ENCODE assay signal across 8 cellular contexts in genomic region chr6:28488916-28489365, GRCh38. TPM values are rescaled to one million over a fixed set of nuclear protein-coding genes. Genes with fewer than 3 reads are reported as not detected.
DNase-seq lines count a peak whose midpoint lies in the region; ATAC-seq, FAIRE-seq and TF ChIP-seq lines count a peak whose summit lies in the region.

No MANE protein-coding gene starts in this region.

- peak; percentile 83 for FAIRE-seq in K562 (lab: Jason Lieb, UNC)

- TSS peak; percentile 70 for BruUV-seq in K562 (replicated peaks; lab: Mats Ljungman, UMichigan)

- H3K4me1 ChIP-seq in K562 (replicated peaks in 1 of 2; ENCODE audit: control insufficient read depth in 2 of 2, insufficient read depth in 2 of 2, low read length in 2 of 2) (peaks cover 9 to 26% of the 10 kb centered on the region in 2 experiments), mesodermal cell (ENCODE audit: control insufficient read depth, insufficient read depth, low read length, poor library complexity, severe bottlenecking) (no peaks in the 10 kb centered on the region), Peyer's patch (no peaks in the 10 kb centered on the region)

- peak overlapping the region; percentile 88 for H3K27ac ChIP-seq in K562 (ENCODE audit: extremely low read depth, low read depth, low read length)
- H3K27ac ChIP-seq in mesodermal cell (ENCODE audit: low read depth, low read length, severe bottlenecking), result no peak overlapping the region
- no peak overlapping the region for H3K27ac ChIP-seq in Peyer's patch

- TF ChIP-seq RAD21 in K562 (CRISPR knock-in tag; conservative IDR thresholded peaks at IDR 0.05 in 1 of 2, IDR thresholded peaks at IDR 0.05 in 1 of 2), result peak; percentile 20 to 28; a peak in 3 of 4 replicates

- peak overlapping the region; percentile 88 for H3K4me2 ChIP-seq in K562 (ENCODE audit: insufficient read depth, low read length)

- under 1% methylated on average over 14 of the region's 14 CpGs for WGBS in K562 (ENCODE audit: insufficient coverage, low coverage, missing lambda C conversion rate)
- WGBS in mesodermal cell (ENCODE audit: insufficient coverage in 2 of 2), 2 experiments, result 4 to 10% methylated on average over 2 to 5 of the region's 14 CpGs

- H3K9me3 ChIP-seq in K562 (replicated peaks; ENCODE audit: control insufficient read depth, insufficient read depth, low read depth, low read length) (no peaks in the 10 kb centered on the region), mesodermal cell (ENCODE audit: control insufficient read depth, low read length) (no peaks in the 10 kb centered on the region), Peyer's patch (no peaks in the 10 kb centered on the region)

- POLR2A ChIA-PET in K562 (lab: Yijun Ruan, JAX), result interaction anchor here (0.6 to 2.8 kb wide), 33 partner anchors 9 to 680 kb away, joined by 3 to 44 read pairs (median 4); partner anchors contain the start of genes GPX6, TRIM27, ZKSCAN8 and ZSCAN26

- peak; percentile 7; the same call in 2 of the 3 replicates for ATAC-seq in K562

- H3K9ac ChIP-seq in K562 (ENCODE audit: insufficient read depth in 1 of 2, low read depth in 2 of 2, low read length in 2 of 2), result peak overlapping the region; percentile 81 to 94; a peak in 3 of 4 replicates

- peaks cover 23% of the 10 kb centered on the region for H3K79me2 ChIP-seq in K562 (ENCODE audit: control insufficient read depth, insufficient read depth, low read length)

- intact Hi-C loops in K562 (cut with micrococcal nuclease), result loop anchor here (1.0 to 5.0 kb wide), 4 partner anchors 90 to 407 kb away; partner anchors contain the start of genes ZNF165 and ZSCAN12

- TF ChIP-seq CTCF in K562 (IDR thresholded peaks at IDR 0.05 in 2 of 3, conservative IDR thresholded peaks at IDR 0.05 in 1 of 3; ENCODE audit: insufficient read depth in 2 of 3, low read depth in 1 of 3, low read length in 3 of 3) (no peak), Peyer's patch (IDR thresholded peaks at IDR 0.05) (no peak)

- CTCF ChIA-PET in K562 (lab: Yijun Ruan, JAX; ENCODE audit: low intra/inter-chr PET ratio), result interaction anchor here (0.6 kb wide), 2 partner anchors 57 to 356 kb away, joined by 3 to 4 read pairs; no protein-coding TSS in a partner anchor

- H2AFZ ChIP-seq in K562 (ENCODE audit: low read depth, low read length), result peak overlapping the region; percentile 91

- H3K36me3 ChIP-seq in K562 (ENCODE audit: control insufficient read depth, insufficient read depth, low read length) (no peaks in the 10 kb centered on the region), mesodermal cell (ENCODE audit: control insufficient read depth, insufficient read depth, low read length) (no peaks in the 10 kb centered on the region), Peyer's patch (no peaks in the 10 kb centered on the region)

- no peak for TF ChIP-seq POLR2A in K562 (conservative IDR thresholded peaks at IDR 0.05)
- TF ChIP-seq POLR2A in Peyer's patch (IDR thresholded peaks at IDR 0.05), result no peak

- no peaks in the 10 kb centered on the region for H3K27me3 ChIP-seq in K562 (ENCODE audit: control insufficient read depth in 2 of 2, insufficient read depth in 2 of 2, low read length in 2 of 2)
- no peaks in the 10 kb centered on the region for H3K27me3 ChIP-seq in Peyer's patch

- DNase-seq in NCI-H82 (lab: John Stamatoyannopoulos, UW) (peak; percentile 37), NCI-H82 treated with DMSO at 0.1 percent for 48 hours (lab: John Stamatoyannopoulos, UW; ENCODE audit: unreplicated experiment) (no peak), NCI-H69 (lab: John Stamatoyannopoulos, UW) (peak; percentile 80), K562 (ENCODE audit: extremely low read depth in 1 of 4, low spot score in 3 of 4) (peak; percentile 34 to 92 (median 46)), Peyer's patch (no peak), islet precursor cell (no peak)
- no peak for DNase-seq in activated effector memory CD4-positive, alpha-beta T cell treated with anti-CD3 and anti-CD28 coated beads, Interleukin-2, amount 50 U/mL, for 16 hours

- no peaks in the 10 kb centered on the region for H3K9me1 ChIP-seq in K562 (ENCODE audit: control insufficient read depth, insufficient read depth, low read length)

- H3K4me3 ChIP-seq in K562 (peak overlapping the region; percentile 57), mesodermal cell (ENCODE audit: extremely low read depth, insufficient read depth, low read length, poor library complexity, severe bottlenecking) (peak overlapping the region; percentile 67), Peyer's patch (peak overlapping the region in 1 of 4 donors; percentile 34)

- TF ChIP-seq EP300 in K562 (IDR thresholded peaks at IDR 0.05; ENCODE audit: low read length), result peak; percentile 59; the same call in 1 of the 2 replicates

- H4K20me1 ChIP-seq in K562 (replicated peaks; ENCODE audit: control insufficient read depth, insufficient read depth, low read length), result no peaks in the 10 kb centered on the region

- in situ Hi-C loops in K562 (cut with MboI), result no loop called here

TF ChIP-seq in K562, 482 proteins besides CTCF, POLR2A, EP300 and RAD21 (continues in another document):
- TF ChIP-seq RUNX1 (IDR thresholded peaks at IDR 0.05; ENCODE audit: low read depth) (no peak), ELF2 (CRISPR knock-in tag; IDR thresholded peaks at IDR 0.05) (no peak), ZKSCAN1 (IDR thresholded peaks at IDR 0.05; ENCODE audit: low read depth, low read length) (0 out of 2 replicates have a peak, but pooled peaks have one; percentile 44)

RNA-seq across cellular contexts. Expression of gene GPX6, which starts 26.7 kb away (rescaled TPM):
- total RNA-seq in K562 (2011; cell fraction: chromatin; rRNA removed; ENCODE audit: low replicate concordance), result not detected in 2 replicates
- total RNA-seq in K562 (2011; cell fraction: nucleolus; rRNA removed), result not detected in 2 replicates
- total RNA-seq in K562 (2011; cell fraction: nucleoplasm; rRNA removed), result not detected in 2 replicates
- total RNA-seq in K562 (2014; rRNA removed) (not detected in 2 replicates), K562 (2014; rRNA removed; fragmentation: Illumina TruSeq; extraction: Trizol) (not detected in 2 replicates), K562 (2015; rRNA removed; fragmentation: Illumina TruSeq; extraction: Trizol) (not detected in 2 replicates), K562 (2021) (not detected in 2 replicates), Peyer's patch (not detected)
- polyA plus RNA-seq in K562 (2011; rRNA removed) (not detected in 2 replicates), K562 (2014; fragmentation: Illumina TruSeq; extraction: Trizol) (not detected in 2 replicates), K562 (2014; fragmentation: Nextera tagmentation; extraction: Ambion mirVana) (not detected), K562 (2014; rRNA removed) (not detected in 2 replicates)
- polyA plus RNA-seq in K562 (2011; cell fraction: cytosol; rRNA removed), result not detected in 2 replicates
- polyA plus RNA-seq in K562 (2011; cell fraction: nucleus; rRNA removed), result not detected in 2 replicates
- polyA plus RNA-seq in K562 (2012), result not detected in 2 replicates
- polyA minus RNA-seq in K562 (2011; rRNA and poly(A)+ RNA removed), result not detected in 2 replicates
- not detected in 2 replicates for polyA minus RNA-seq in K562 (2011; cell fraction: cytosol; rRNA and poly(A)+ RNA removed)
- polyA minus RNA-seq in K562 (2011; cell fraction: nucleus; rRNA and poly(A)+ RNA removed), result not detected in 2 replicates
- polyA plus RNA-seq in mesodermal cell (2013, experiment 1 of 2), result not detected
- polyA plus RNA-seq in mesodermal cell (2013, experiment 2 of 2), result not detected

RNA-seq across cellular contexts. Expression of gene GPX5, which starts 36.7 kb away (rescaled TPM):
- not detected in 2 replicates for total RNA-seq in K562 (2011; cell fraction: chromatin; rRNA removed; ENCODE audit: low replicate concordance)
- not detected in 2 replicates for total RNA-seq in K562 (2011; cell fraction: nucleolus; rRNA removed)
- 0.22 TPM in 1 of 2 replicates, not detected in the other for total RNA-seq in K562 (2011; cell fraction: nucleoplasm; rRNA removed)
- not detected in 2 replicates for total RNA-seq in K562 (2014; rRNA removed)
- 0.18 TPM in 1 of 2 replicates, not detected in the other for total RNA-seq in K562 (2014; rRNA removed; fragmentation: Illumina TruSeq; extraction: Trizol)
- total RNA-seq in K562 (2015; rRNA removed; fragmentation: Illumina TruSeq; extraction: Trizol), result not detected in 2 replicates
- total RNA-seq in K562 (2021), result not detected in 2 replicates
- polyA plus RNA-seq in K562 (2011; rRNA removed), result not detected in 2 replicates
- polyA plus RNA-seq in K562 (2011; cell fraction: cytosol; rRNA removed), result not detected in 2 replicates
- not detected in 2 replicates for polyA plus RNA-seq in K562 (2011; cell fraction: nucleus; rRNA removed)
- polyA plus RNA-seq in K562 (2012), result 0.08 and 1.9 TPM in 2 replicates
- polyA plus RNA-seq in K562 (2014; fragmentation: Illumina TruSeq; extraction: Trizol), result not detected in 2 replicates
- polyA plus RNA-seq in K562 (2014; fragmentation: Nextera tagmentation; extraction: Ambion mirVana), result under 1 TPM in 1 of 2 experiments, not detected in 1; 0.15 TPM
- 0.07 TPM in 1 of 2 replicates, not detected in the other for polyA plus RNA-seq in K562 (2014; rRNA removed)
- polyA minus RNA-seq in K562 (2011; rRNA and poly(A)+ RNA removed), result 0.14 TPM in 1 of 2 replicates, not detected in the other
- polyA minus RNA-seq in K562 (2011; cell fraction: cytosol; rRNA and poly(A)+ RNA removed), result not detected in 2 replicates
- polyA minus RNA-seq in K562 (2011; cell fraction: nucleus; rRNA and poly(A)+ RNA removed), result not detected in 2 replicates
- 2.6 TPM for polyA plus RNA-seq in mesodermal cell (2013, experiment 1 of 2)
- 2.3 TPM for polyA plus RNA-seq in mesodermal cell (2013, experiment 2 of 2)
- total RNA-seq in Peyer's patch, result not detected

RNA-seq across cellular contexts. Expression of gene ZSCAN23, which starts 45.6 kb away (rescaled TPM):
- total RNA-seq in K562 (2011; cell fraction: chromatin; rRNA removed; ENCODE audit: low replicate concordance), result 0.90 and 1.3 TPM in 2 replicates
- total RNA-seq in K562 (2011; cell fraction: nucleolus; rRNA removed), result 0.17 and 0.66 TPM in 2 replicates
- 0.59 and 0.92 TPM in 2 replicates for total RNA-seq in K562 (2011; cell fraction: nucleoplasm; rRNA removed)
- total RNA-seq in K562 (2014; rRNA removed) (0.05 and 0.16 TPM in 2 replicates), K562 (2014; rRNA removed; fragmentation: Illumina TruSeq; extraction: Trizol) (0.25 and 0.32 TPM in 2 replicates), K562 (2015; rRNA removed; fragmentation: Illumina TruSeq; extraction: Trizol) (0.29 and 0.30 TPM in 2 replicates), K562 (2021) (0.22 and 0.34 TPM in 2 replicates), Peyer's patch (10 to 100 TPM in 1 of 4 donors, 1 to 10 TPM in 1, under 1 TPM in 1, not detected in 1; 0.57 to 46.2 (median 1.6) TPM)
- polyA plus RNA-seq in K562 (2011; rRNA removed) (0.24 and 0.49 TPM in 2 replicates), K562 (2014; fragmentation: Illumina TruSeq; extraction: Trizol) (0.18 and 0.19 TPM in 2 replicates), K562 (2014; fragmentation: Nextera tagmentation; extraction: Ambion mirVana) (under 1 TPM in 1 of 2 experiments, not detected in 1; 0.08 TPM), K562 (2014; rRNA removed) (0.17 and 0.38 TPM in 2 replicates)
- 0.21 TPM in 1 of 2 replicates, not detected in the other for polyA plus RNA-seq in K562 (2011; cell fraction: cytosol; rRNA removed)
- 0.36 and 0.72 TPM in 2 replicates for polyA plus RNA-seq in K562 (2011; cell fraction: nucleus; rRNA removed)
- polyA plus RNA-seq in K562 (2012), result 0.25 and 0.29 TPM in 2 replicates
- polyA minus RNA-seq in K562 (2011; rRNA and poly(A)+ RNA removed), result 0.25 and 1.1 TPM in 2 replicates
- polyA minus RNA-seq in K562 (2011; cell fraction: cytosol; rRNA and poly(A)+ RNA removed), result not detected in 2 replicates
- polyA minus RNA-seq in K562 (2011; cell fraction: nucleus; rRNA and poly(A)+ RNA removed), result 0.40 and 1.4 TPM in 2 replicates
- 3.5 TPM for polyA plus RNA-seq in mesodermal cell (2013, experiment 1 of 2)
- 4.9 TPM for polyA plus RNA-seq in mesodermal cell (2013, experiment 2 of 2)

Comparison
In these comparisons a context has a peak if more than half of its experiments do, and no peak if none do; other contexts are left out.
1. DNase-seq: peak in NCI-H82 (single experiment), NCI-H69 (single experiment) and K562 (4 of 4); none in NCI-H82 treated with DMSO at 0.1 percent for 48 hours (single experiment), Peyer's patch (0 of 3), activated effector memory CD4-positive, alpha-beta T cell treated with anti-CD3 and anti-CD28 coated beads, Interleukin-2, amount 50 U/mL, for 16 hours (single experiment) and islet precursor cell (single experiment).